ENCODE assay signal across 29 cellular contexts in the genomic region with DNA sequence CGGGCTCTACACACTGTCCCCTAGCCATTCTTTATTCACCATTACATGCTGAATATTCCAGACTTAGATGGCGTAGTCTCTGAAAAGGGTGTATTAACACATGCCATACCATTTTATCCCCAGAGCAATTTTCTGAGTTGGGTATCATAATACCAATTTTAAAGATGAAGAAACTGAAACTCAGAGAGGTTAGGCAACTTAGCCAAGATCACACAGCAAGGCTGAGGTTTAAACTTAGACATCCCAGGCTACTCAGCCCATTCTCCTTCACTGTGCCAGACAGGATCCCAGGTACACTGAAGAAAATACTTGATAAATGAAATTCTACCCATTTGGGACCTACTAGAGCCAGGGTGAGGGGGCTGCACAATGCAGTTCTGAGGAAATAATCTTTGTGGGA.
"Had no signal": no experiment of that assay in that cellular context is flagged by ENCODE, and none has a peak within 500 bp of the region (broad histone marks: within the 10 kb centered on the region; RNA-seq: fewer than 3 reads in every experiment).

No MANE protein-coding gene starts in this region.

- ATAC-seq: stimulated activated effector memory CD8-positive, alpha-beta T cell treated with anti-CD3 and anti-CD28 coated beads, Interleukin-12 subunit alpha, Interleukin-12 subunit beta, amount 100 ng/mL, for 72 hours; stimulated activated memory B cell treated with anti-CD40 and anti-IgM and Interleukin-4, amounts not matched to agents 10 μg/mL and 1 μg/mL and 100 μg/mL, for 72 hours; stimulated activated naive B cell treated with anti-CD40 and anti-IgM and Interleukin-4, amounts not matched to agents 10 μg/mL and 1 μg/mL and 100 μg/mL, for 72 hours; stimulated activated naive CD8-positive, alpha-beta T cell treated with anti-CD3 and anti-CD28 coated beads, Interleukin-15, amount 100 ng/mL, for 72 hours; stimulated activated naive CD8-positive, alpha-beta T cell treated with anti-CD3 and anti-CD28 coated beads, Interleukin-15, Interleukin-2, amounts not matched to agents 100 U/mL and 50 U/mL, for 24 hours; upper lobe of right lung had no signal

- H3K36me3 Mint-ChIP-seq: stimulated activated effector memory CD8-positive, alpha-beta T cell treated with anti-CD3 and anti-CD28 coated beads, Interleukin-12 subunit alpha, Interleukin-12 subunit beta, amount 100 ng/mL, for 72 hours; stimulated activated memory B cell treated with anti-CD40 and anti-IgM and Interleukin-4, amounts not matched to agents 10 μg/mL and 1 μg/mL and 100 μg/mL, for 72 hours; stimulated activated naive B cell treated with anti-CD40 and anti-IgM and Interleukin-4, amounts not matched to agents 10 μg/mL and 1 μg/mL and 100 μg/mL, for 72 hours; type B pancreatic cell had no signal

- H3K27ac ChIP-seq: stomach, suprapubic skin, testis, thoracic aorta, thyroid gland, tibial artery, tibial nerve, transverse colon, upper lobe of left lung, upper lobe of right lung, uterus, vagina had no signal

- H3K27me3 ChIP-seq: suprapubic skin, testis, thyroid gland, tibial artery, transverse colon, upper lobe of left lung, upper lobe of right lung, uterus, vagina had no signal

- H3K4me3 Mint-ChIP-seq: stimulated activated effector memory CD8-positive, alpha-beta T cell treated with anti-CD3 and anti-CD28 coated beads, Interleukin-12 subunit alpha, Interleukin-12 subunit beta, amount 100 ng/mL, for 72 hours; stimulated activated memory B cell treated with anti-CD40 and anti-IgM and Interleukin-4, amounts not matched to agents 10 μg/mL and 1 μg/mL and 100 μg/mL, for 72 hours; stimulated activated naive B cell treated with anti-CD40 and anti-IgM and Interleukin-4, amounts not matched to agents 10 μg/mL and 1 μg/mL and 100 μg/mL, for 72 hours; stimulated activated naive CD8-positive, alpha-beta T cell treated with anti-CD3 and anti-CD28 coated beads, Interleukin-15, amount 100 ng/mL, for 72 hours; stimulated activated naive CD8-positive, alpha-beta T cell treated with anti-CD3 and anti-CD28 coated beads, Interleukin-15, Interleukin-2, amounts not matched to agents 100 ng/mL and 50 ng/mL, for 24 hours; type B pancreatic cell had no signal

- H3K9me3 Mint-ChIP-seq: stimulated activated effector memory CD8-positive, alpha-beta T cell treated with anti-CD3 and anti-CD28 coated beads, Interleukin-12 subunit alpha, Interleukin-12 subunit beta, amount 100 ng/mL, for 72 hours; stimulated activated memory B cell treated with anti-CD40 and anti-IgM and Interleukin-4, amounts not matched to agents 10 μg/mL and 1 μg/mL and 100 μg/mL, for 72 hours; stimulated activated naive B cell treated with anti-CD40 and anti-IgM and Interleukin-4, amounts not matched to agents 10 μg/mL and 1 μg/mL and 100 μg/mL, for 72 hours; stimulated activated naive CD8-positive, alpha-beta T cell treated with anti-CD3 and anti-CD28 coated beads, Interleukin-15, amount 100 ng/mL, for 72 hours; stimulated activated naive CD8-positive, alpha-beta T cell treated with anti-CD3 and anti-CD28 coated beads, Interleukin-15, Interleukin-2, amounts not matched to agents 100 ng/mL and 50 ng/mL, for 24 hours; type B pancreatic cell had no signal

- H3K27ac Mint-ChIP-seq: stimulated activated effector memory CD8-positive, alpha-beta T cell treated with anti-CD3 and anti-CD28 coated beads, Interleukin-12 subunit alpha, Interleukin-12 subunit beta, amount 100 ng/mL, for 72 hours; stimulated activated memory B cell treated with anti-CD40 and anti-IgM and Interleukin-4, amounts not matched to agents 10 μg/mL and 1 μg/mL and 100 μg/mL, for 72 hours; stimulated activated naive B cell treated with anti-CD40 and anti-IgM and Interleukin-4, amounts not matched to agents 10 μg/mL and 1 μg/mL and 100 μg/mL, for 72 hours; stimulated activated naive CD8-positive, alpha-beta T cell treated with anti-CD3 and anti-CD28 coated beads, Interleukin-15, amount 100 ng/mL, for 72 hours; stimulated activated naive CD8-positive, alpha-beta T cell treated with anti-CD3 and anti-CD28 coated beads, Interleukin-15, Interleukin-2, amounts not matched to agents 100 ng/mL and 50 ng/mL, for 24 hours; type B pancreatic cell had no signal

- H3K36me3 ChIP-seq: stomach, suprapubic skin, thoracic aorta, thyroid gland, tibial artery, tibial nerve, transverse colon, upper lobe of left lung, upper lobe of right lung, uterus, vagina had no signal

- H3K4me3 ChIP-seq: stomach, suprapubic skin, testis, thoracic aorta, thyroid gland, tibial artery, tibial nerve, transverse colon, upper lobe of left lung, upper lobe of right lung, uterus, vagina had no signal

- DNase-seq: stimulated activated CD4-positive, alpha-beta T cell treated with anti-CD3 and anti-CD28 coated beads, Interleukin-2, amount 100 ng/mL, for 48 hours; stimulated activated CD4-positive, alpha-beta T cell treated with anti-CD3 and anti-CD28 coated beads, Interleukin-4, amount 100 ng/mL, for 1 hour; stimulated activated CD4-positive, alpha-beta T cell treated with anti-CD3 and anti-CD28 coated beads, Interleukin-4, amount 100 ng/mL, for 24 hours; stimulated activated CD4-positive, alpha-beta T cell treated with anti-CD3 and anti-CD28 coated beads, Interleukin-4, amount 100 ng/mL, for 4 hours; stimulated activated CD8-positive, alpha-beta memory T cell treated with anti-CD3 and anti-CD28 coated beads, Interleukin-4, amount 100 ng/mL, for 48 hours; stimulated activated naive B cell treated with anti-CD40 and anti-IgM and Interleukin-4, amounts not matched to agents 10 μg/mL and 1 μg/mL and 100 μg/mL, for 72 hours; stimulated activated naive CD4-positive, alpha-beta T cell; stimulated activated naive CD4-positive, alpha-beta T cell treated with Interleukin-2 at 50 U/mL for 16 hours; stimulated activated naive CD8-positive, alpha-beta T cell treated with anti-CD3 and anti-CD28 coated beads, Interleukin-15, amount 100 ng/mL, for 72 hours; stimulated activated naive CD8-positive, alpha-beta T cell treated with anti-CD3 and anti-CD28 coated beads, Interleukin-15, Interleukin-2, amounts not matched to agents 100 U/mL and 50 U/mL, for 24 hours; stomach; substantia nigra; testis; thyroid gland; tibial artery; transverse colon; trophoblast cell; upper lobe of left lung; upper lobe of right lung; uterus had no signal

- FAIRE-seq: urothelium cell line had no signal

- H3K27me3 Mint-ChIP-seq: stimulated activated memory B cell treated with anti-CD40 and anti-IgM and Interleukin-4, amounts not matched to agents 10 μg/mL and 1 μg/mL and 100 μg/mL, for 72 hours; stimulated activated naive CD8-positive, alpha-beta T cell treated with anti-CD3 and anti-CD28 coated beads, Interleukin-15, amount 100 ng/mL, for 72 hours had no signal

- H3K4me1 ChIP-seq: stomach, suprapubic skin, testis, thyroid gland, tibial artery, tibial nerve, transverse colon, upper lobe of left lung, upper lobe of right lung, uterus, vagina had no signal

- H3K9me3 ChIP-seq: stomach, suprapubic skin, testis, thoracic aorta, thyroid gland, tibial artery, tibial nerve, transverse colon, upper lobe of left lung, upper lobe of right lung, uterus, vagina had no signal

- H3K4me1 Mint-ChIP-seq: stimulated activated effector memory CD8-positive, alpha-beta T cell treated with anti-CD3 and anti-CD28 coated beads, Interleukin-12 subunit alpha, Interleukin-12 subunit beta, amount 100 ng/mL, for 72 hours; stimulated activated memory B cell treated with anti-CD40 and anti-IgM and Interleukin-4, amounts not matched to agents 10 μg/mL and 1 μg/mL and 100 μg/mL, for 72 hours; stimulated activated naive B cell treated with anti-CD40 and anti-IgM and Interleukin-4, amounts not matched to agents 10 μg/mL and 1 μg/mL and 100 μg/mL, for 72 hours; stimulated activated naive CD8-positive, alpha-beta T cell treated with anti-CD3 and anti-CD28 coated beads, Interleukin-15, amount 100 ng/mL, for 72 hours had no signal
